Comparison of ENCODE assay signal across 8 cellular contexts in the genomic region with DNA sequence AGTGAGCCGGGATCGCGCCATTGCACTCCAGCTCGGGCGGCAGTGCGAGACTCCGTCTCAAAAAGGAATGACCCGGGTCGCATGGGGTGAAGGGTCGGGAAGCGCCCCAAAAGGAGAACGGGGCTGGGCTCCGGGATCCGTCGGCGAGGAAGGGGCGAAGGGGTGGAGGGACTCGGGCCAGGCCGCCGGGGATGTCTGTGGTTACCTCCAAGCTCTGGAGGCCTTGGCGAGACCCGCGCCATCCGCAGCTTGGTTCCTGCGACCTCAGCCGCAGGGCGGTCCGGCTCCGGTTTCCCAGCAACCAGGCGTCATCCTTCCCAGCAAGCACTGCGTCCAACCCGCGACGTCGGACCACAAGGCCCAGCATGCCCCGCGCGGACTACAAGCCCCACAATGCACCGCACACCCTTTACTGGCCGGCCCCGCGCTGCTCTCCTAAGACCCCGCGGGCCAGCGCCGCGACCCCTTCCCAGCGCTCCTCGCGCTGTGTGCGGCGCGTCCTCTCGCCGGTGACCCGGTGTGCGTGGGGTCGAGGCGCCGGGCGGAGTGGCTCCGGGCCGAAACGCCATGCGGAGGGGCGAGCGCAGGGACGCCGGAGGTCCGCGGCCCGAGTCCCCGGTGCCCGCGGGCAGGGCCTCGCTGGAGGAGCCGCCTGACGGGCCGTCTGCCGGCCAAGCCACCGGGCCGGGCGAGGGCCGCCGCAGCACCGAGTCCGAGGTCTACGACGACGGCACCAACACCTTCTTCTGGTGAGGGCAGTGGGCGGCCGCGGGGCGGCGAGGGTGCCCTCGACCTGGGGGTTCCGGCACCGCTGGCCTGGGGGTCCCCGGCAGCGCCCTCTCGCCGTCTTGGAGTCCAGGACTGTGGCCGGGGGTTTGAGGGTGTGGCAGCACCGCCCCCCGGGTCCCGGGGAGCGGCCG. TPM values are rescaled to one million over a fixed set of nuclear protein-coding genes. Genes with fewer than 3 reads are reported as not detected.
DNase-seq lines count a peak whose midpoint lies in the region; ATAC-seq, FAIRE-seq and TF ChIP-seq lines count a peak whose summit lies in the region.

PTDSS2 (plus strand) TSS at position 391 of the 920 bp plus-strand sequence; CDS start at position 568, 177 bp downstream.

- peak within 1 kb of the TSS; percentile 74 for H2AFZ ChIP-seq in keratinocyte (ENCODE audit: control insufficient read depth, low read length)

- peaks cover 48% of the 10 kb centered on the region for H3K79me2 ChIP-seq in keratinocyte (ENCODE audit: control insufficient read depth, insufficient read depth, low read length)

- H3K9me3 ChIP-seq in keratinocyte (ENCODE audit: control insufficient read depth, low read depth, low read length) = no peaks in the 10 kb centered on the region

- H4K20me1 ChIP-seq in keratinocyte (ENCODE audit: control insufficient read depth, extremely low read depth, insufficient read depth, low read length) = no peaks in the 10 kb centered on the region

- peaks cover 11 to 16% of the 10 kb centered on the region in 2 experiments for H3K36me3 ChIP-seq in keratinocyte (ENCODE audit: control insufficient read depth in 2 of 2, extremely low read depth in 1 of 2, insufficient read depth in 2 of 2, low read length in 2 of 2)

- DNase-seq in AG08396 (ENCODE audit: low spot score) (peak; percentile 97), NCI-H345 treated with DMSO at 0.1 percent for 48 hours (lab: John Stamatoyannopoulos, UW; ENCODE audit: unreplicated experiment) (peak; percentile 90), keratinocyte (ENCODE audit: low read depth, low spot score) (peak; percentile 82)
- DNase-seq in activated CD4-positive, CD25-positive, alpha-beta regulatory T cell (lab: John Stamatoyannopoulos, UW) = peak; percentile 83 to 89 (median 87)
- DNase-seq in central memory CD4-positive, alpha-beta T cell = peak; percentile 92
- peak; percentile 82 to 90 for DNase-seq in stimulated activated CD4-positive, alpha-beta T cell treated with anti-CD3 and anti-CD28 coated beads, Interleukin-15, amount 100 ng/mL, for 1 hour (ENCODE audit: low read depth in 1 of 2, low spot score in 1 of 2)

- no peak for TF ChIP-seq CTCF in keratinocyte (optimal IDR thresholded peaks at IDR 0.05 in 1 of 3, IDR thresholded peaks at IDR 0.05 in 1 of 3, conservative IDR thresholded peaks at IDR 0.05 in 1 of 3; ENCODE audit: extremely low read depth in 1 of 3, insufficient read depth in 2 of 3, low read length in 3 of 3)

- ATAC-seq in GM19023 (IDR thresholded peaks at IDR 0.05; ENCODE audit: unreplicated experiment) (peak; percentile 80), HG03280 (IDR thresholded peaks at IDR 0.05; ENCODE audit: unreplicated experiment) (peak; percentile 73)

- H3K9me1 ChIP-seq in keratinocyte (ENCODE audit: control insufficient read depth, extremely low read depth, insufficient read depth, low read length) = no peaks in the 10 kb centered on the region

- dilution Hi-C loops in keratinocyte (cut with MboI; ENCODE audit: extremely low pct_ligation_motif_present, low sequenced_read_pairs) = no loop called here

- H3K4me1 ChIP-seq in keratinocyte (ENCODE audit: control insufficient read depth, extremely low read depth, insufficient read depth, low read length) = peaks cover 24% of the 10 kb centered on the region

- H3K27me3 ChIP-seq in keratinocyte (ENCODE audit: control insufficient read depth, extremely low read depth, insufficient read depth, low read length) = no peaks in the 10 kb centered on the region

- peak within 1 kb of the TSS; percentile 81 to 87 (median 84) for H3K4me3 ChIP-seq in keratinocyte (ENCODE audit: control insufficient read depth in 2 of 3, extremely low read depth in 1 of 3, insufficient read depth in 2 of 3, low read depth in 1 of 3, low read length in 3 of 3)

- peak within 1 kb of the TSS; percentile 70 for H3K27ac ChIP-seq in keratinocyte (ENCODE audit: control insufficient read depth, insufficient read depth, low read length)

- peak within 1 kb of the TSS; percentile 95 for H3K4me2 ChIP-seq in keratinocyte (ENCODE audit: control insufficient read depth, extremely low read depth, insufficient read depth, low read depth, low read length)

- FAIRE-seq in keratinocyte (lab: Jason Lieb, UNC) = peak; percentile 79

- H3K9ac ChIP-seq in keratinocyte (ENCODE audit: control insufficient read depth, extremely low read depth, insufficient read depth, low read length) = peak within 1 kb of the TSS; percentile 89

RNA-seq across cellular contexts. Expression of gene PTDSS2, which starts in this region (rescaled TPM):
- 21.6 to 36.7 TPM (median 31.7 TPM) in 3 replicates for polyA plus RNA-seq in keratinocyte
- polyA plus RNA-seq in keratinocyte (2011; ENCODE audit: low read depth) = 15.6 TPM
- 21.5 and 31.3 TPM in 2 replicates for polyA plus RNA-seq in keratinocyte (2011; cell fraction: cytosol; rRNA removed)
- polyA plus RNA-seq in keratinocyte (2011; cell fraction: nucleus; rRNA removed) = 73.0 and 91.5 TPM in 2 replicates
- polyA plus RNA-seq in keratinocyte (2012; ENCODE audit: low replicate concordance) = 25.4 and 36.5 TPM in 2 replicates
- polyA minus RNA-seq in keratinocyte = 42.6 to 74.9 TPM (median 46.0 TPM) in 3 replicates
- 48.5 TPM for polyA minus RNA-seq in keratinocyte (2011; cell fraction: cytosol; rRNA and poly(A)+ RNA removed)
- polyA minus RNA-seq in keratinocyte (2011; cell fraction: nucleus; rRNA and poly(A)+ RNA removed) = 59.6 and 60.7 TPM in 2 replicates

Comparison
In these comparisons a context has a peak if more than half of its experiments do, and no peak if none do; other contexts are left out.
1. Peak in every context shown above with its lines: DNase-seq, ATAC-seq, H3K4me3 ChIP-seq and H3K27ac ChIP-seq.